In genomic region chr2:73926493-73927327, GRCh38 we compare ENCODE assay signal across 1 cellular context.
TF ChIP-seq lines count a peak whose summit lies in the region.

Gene DGUOK, plus strand, starts transcription at chr2:73926880. Its CDS starts 31 bp downstream, at chr2:73926911.

TF ChIP-seq in HepG2, 621 proteins besides CTCF, POLR2A, EP300 and RAD21 (continued from another document and continues in another):
- peak; percentile 94 for TF ChIP-seq THAP9 (CRISPR knock-in tag; IDR thresholded peaks at IDR 0.05; ENCODE audit: borderline replicate concordance)
- TF ChIP-seq ZBTB8A (CRISPR knock-in tag; IDR thresholded peaks at IDR 0.05; ENCODE audit: borderline replicate concordance, low read depth) = peak; percentile 80; the same call in 1 of the 2 replicates
- TF ChIP-seq ZNF670 (CRISPR knock-in tag; IDR thresholded peaks at IDR 0.05; ENCODE audit: borderline replicate concordance) = no peak
- no peak for TF ChIP-seq BATF2 (CRISPR knock-in tag; IDR thresholded peaks at IDR 0.05)
- TF ChIP-seq RELA (CRISPR knock-in tag; IDR thresholded peaks at IDR 0.05) = peak; percentile 68
- TF ChIP-seq EED (CRISPR knock-in tag; IDR thresholded peaks at IDR 0.05) = peak; percentile 94
- TF ChIP-seq RFX3 (CRISPR knock-in tag; IDR thresholded peaks at IDR 0.05) = peak; percentile 25; the same call in 1 of the 2 replicates
- TF ChIP-seq ZNF530 (CRISPR knock-in tag; IDR thresholded peaks at IDR 0.05; ENCODE audit: low read depth) = no peak
- TF ChIP-seq HIC2 (CRISPR knock-in tag; IDR thresholded peaks at IDR 0.05; ENCODE audit: low read depth) = peak; percentile 43; the same call in 1 of the 2 replicates
- TF ChIP-seq ZBTB4 (CRISPR knock-in tag; IDR thresholded peaks at IDR 0.05; ENCODE audit: borderline replicate concordance) = no peak; the same call in 1 of the 2 replicates
- no peak for TF ChIP-seq ZNF703 (CRISPR knock-in tag; IDR thresholded peaks at IDR 0.05; ENCODE audit: borderline replicate concordance)
- TF ChIP-seq PRDM4 (CRISPR knock-in tag; IDR thresholded peaks at IDR 0.05; ENCODE audit: borderline replicate concordance) = 0 out of 2 replicates have a peak, but pooled peaks have one; percentile 44
- peak; percentile 87; the same call in 1 of the 2 replicates for TF ChIP-seq SMAD3 (CRISPR knock-in tag; IDR thresholded peaks at IDR 0.05)
- TF ChIP-seq PPARG (CRISPR knock-in tag; conservative IDR thresholded peaks at IDR 0.05) = peak; percentile 50; the same call in 1 of the 2 replicates
- peak; percentile 85; the same call in 2 of the 3 replicates for TF ChIP-seq MXI1 (IDR thresholded peaks at IDR 0.05; ENCODE audit: borderline replicate concordance, low read depth, low read length)
- no peak for TF ChIP-seq ONECUT2 (CRISPR knock-in tag; IDR thresholded peaks at IDR 0.05)
- TF ChIP-seq ZNF44 (CRISPR knock-in tag; IDR thresholded peaks at IDR 0.05) = peak; percentile 98
- no peak for TF ChIP-seq ZNF512B (CRISPR knock-in tag; IDR thresholded peaks at IDR 0.05; ENCODE audit: borderline replicate concordance)
- TF ChIP-seq NFKB2 (CRISPR knock-in tag; IDR thresholded peaks at IDR 0.05; ENCODE audit: borderline replicate concordance) = peak; percentile 98
- no peak for TF ChIP-seq ZFP62 (CRISPR knock-in tag; IDR thresholded peaks at IDR 0.05)
- TF ChIP-seq SRF (IDR thresholded peaks at IDR 0.05; ENCODE audit: low read depth, low read length) = no peak; the same call in 1 of the 2 replicates
- no peak for TF ChIP-seq ZNF576 (CRISPR knock-in tag; IDR thresholded peaks at IDR 0.05)
- TF ChIP-seq ZSCAN20 (CRISPR knock-in tag; IDR thresholded peaks at IDR 0.05; ENCODE audit: borderline replicate concordance) = no peak
- peak; percentile 96; the same call in 1 of the 2 replicates for TF ChIP-seq ZNF615 (CRISPR knock-in tag; IDR thresholded peaks at IDR 0.05; ENCODE audit: borderline replicate concordance)
- TF ChIP-seq MEF2D (CRISPR knock-in tag; IDR thresholded peaks at IDR 0.05) = peak; percentile 71
- no peak for TF ChIP-seq PHB2 (IDR thresholded peaks at IDR 0.05; ENCODE audit: partially characterized antibody)
- TF ChIP-seq DR1 (CRISPR knock-in tag; IDR thresholded peaks at IDR 0.05) = peak; percentile 83; the same call in 1 of the 2 replicates
- peak; percentile 71 for TF ChIP-seq TFDP1 (CRISPR knock-in tag; IDR thresholded peaks at IDR 0.05; ENCODE audit: borderline replicate concordance)
- TF ChIP-seq SCMH1 (CRISPR knock-in tag; IDR thresholded peaks at IDR 0.05; ENCODE audit: borderline replicate concordance) = no peak
- TF ChIP-seq REL (CRISPR knock-in tag; conservative IDR thresholded peaks at IDR 0.05) = no peak; the same call in 1 of the 2 replicates
- peak; percentile 79; the same call in 1 of the 2 replicates for TF ChIP-seq HMGXB3 (CRISPR knock-in tag; IDR thresholded peaks at IDR 0.05; ENCODE audit: borderline replicate concordance)
- no peak for TF ChIP-seq ZUFSP (CRISPR knock-in tag; IDR thresholded peaks at IDR 0.05; ENCODE audit: borderline replicate concordance)
- peak; percentile 72; the same call in 1 of the 2 replicates for TF ChIP-seq ZNF777 (CRISPR knock-in tag; IDR thresholded peaks at IDR 0.05)
